Comparison of ENCODE assay signal across 8 cellular contexts in the genomic region with DNA sequence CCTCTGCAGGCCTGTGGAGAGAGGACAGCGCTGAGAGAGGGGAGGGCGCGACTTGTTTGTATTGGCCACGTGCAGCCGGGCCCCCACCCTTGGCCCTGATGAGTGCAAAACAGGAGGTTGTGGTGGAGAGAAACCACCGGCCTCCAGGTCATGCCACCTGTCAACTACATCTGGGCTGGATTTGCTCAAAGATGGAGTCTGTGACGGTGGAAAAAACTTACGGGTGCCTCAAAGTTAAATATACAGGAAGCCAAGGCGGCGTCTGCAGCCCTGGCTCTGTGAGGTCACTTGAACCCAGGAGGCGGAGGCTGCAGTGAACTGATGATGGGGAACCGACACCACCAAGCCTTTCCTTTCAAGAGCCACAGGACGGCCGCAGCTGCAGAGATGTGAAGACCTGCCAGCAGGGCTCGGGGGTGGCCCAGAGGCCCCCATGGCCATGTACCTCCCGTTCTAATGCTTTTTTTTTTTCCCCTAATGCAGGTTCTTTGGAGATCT. TPM values are rescaled to one million over a fixed set of nuclear protein-coding genes. Genes with fewer than 3 reads are reported as not detected.
A peak's percentile ranks its signal among the peaks of the same experiment; 100 is the strongest.
DNase-seq lines count a peak whose midpoint lies in the region; ATAC-seq and TF ChIP-seq lines count a peak whose summit lies in the region.

No MANE protein-coding gene starts in this region.

- TF ChIP-seq POLR2A in GM18505 (IDR thresholded peaks at IDR 0.05; ENCODE audit: borderline replicate concordance, extremely low read depth, insufficient read depth, insufficient read length) = no peak
- no peak for TF ChIP-seq POLR2A in uterus (IDR thresholded peaks at IDR 0.05)

- TF ChIP-seq CTCF in left lung (IDR thresholded peaks at IDR 0.05) (no peak), uterus (IDR thresholded peaks at IDR 0.05) (no peak)

- ATAC-seq in GM18505 (IDR thresholded peaks at IDR 0.05; ENCODE audit: unreplicated experiment) (peak; percentile 74), HG02840 (IDR thresholded peaks at IDR 0.05; ENCODE audit: low FRiP score, unreplicated experiment) (peak; percentile 84), left lung (peak; percentile 8)

- H3K4me1 ChIP-seq in left lung (peaks cover 0 to 17% of the 10 kb centered on the region in 2 donors), uterus (no peaks in the 10 kb centered on the region)

- H3K9me3 ChIP-seq in left lung (no peaks in the 10 kb centered on the region), uterus (no peaks in the 10 kb centered on the region)

- H3K36me3 ChIP-seq in left lung = no peaks in the 10 kb centered on the region
- no peaks in the 10 kb centered on the region for H3K36me3 ChIP-seq in uterus

- H3K4me3 ChIP-seq in left lung = no peak overlapping the region
- H3K4me3 ChIP-seq in uterus = no peak overlapping the region

- DNase-seq in UCSD-AML1 (lab: John Stamatoyannopoulos, UW; ENCODE audit: unreplicated experiment) = peak; percentile 60
- DNase-seq in left lung = no peak
- DNase-seq in cerebellar nuclear complex (lab: John Stamatoyannopoulos, UW) = no peak
- DNase-seq in uterus = no peak
- DNase-seq in GDM1 (lab: John Stamatoyannopoulos, UW) = no peak
- DNase-seq in NCI-H2227 treated with DMSO at 0.1 percent for 48 hours (lab: John Stamatoyannopoulos, UW) = no peak

- H3K27me3 ChIP-seq in left lung = no peaks in the 10 kb centered on the region
- H3K27me3 ChIP-seq in uterus = no peaks in the 10 kb centered on the region

- intact Hi-C loops in left lung (cut with DNase I) (no loop called here), uterus (cut with DNase I; ENCODE audit: low total_unique reads) (no loop called here)

- no peak overlapping the region for H3K27ac ChIP-seq in left lung
- no peak overlapping the region for H3K27ac ChIP-seq in uterus

RNA-seq across cellular contexts. Expression of a gene that starts 15.6 kb away (rescaled TPM):
- total RNA-seq in left lung (1 to 10 TPM; 1.3 to 1.9 TPM), uterus (1 to 10 TPM in 2 of 4 donors, not detected in 2; 2.5 to 6.4 TPM)

RNA-seq across cellular contexts. Expression of a gene that starts 46.5 kb away (rescaled TPM):
- total RNA-seq in left lung (1 to 10 TPM; 4.2 to 8.5 TPM), uterus (10 to 100 TPM in 1 of 4 donors, 1 to 10 TPM in 1, not detected in 2; 2.0 to 10.4 TPM)

Comparison
In these comparisons a context has a peak if more than half of its experiments do, and no peak if none do; other contexts are left out.
1. ATAC-seq: peak in every context shown above with its lines; median percentile 84 in HG02840; 74 in GM18505; 8 in left lung.